Comparison of ENCODE assay signal across 18 cellular contexts in the genomic region with DNA sequence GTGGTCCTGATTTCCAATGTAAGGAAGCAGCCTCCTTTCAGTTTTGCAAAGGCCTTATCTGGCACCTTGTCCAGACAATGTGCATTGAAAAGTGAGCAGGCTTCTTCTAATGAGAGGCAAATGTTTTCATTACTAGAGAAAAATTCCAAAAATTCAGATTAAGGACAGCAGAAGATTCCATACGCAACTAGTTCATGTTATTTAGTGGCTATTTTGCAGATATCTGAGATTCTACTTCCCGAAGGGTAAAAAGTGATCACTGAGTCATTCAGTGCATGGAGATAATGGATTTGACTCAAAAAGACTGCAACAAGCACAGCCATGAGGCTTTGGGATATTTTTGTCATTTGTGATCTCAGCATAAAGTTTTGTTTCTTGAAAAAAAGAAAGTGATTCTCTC. TPM values are rescaled to one million over a fixed set of nuclear protein-coding genes. Genes with fewer than 3 reads are reported as not detected.
DNase-seq lines count a peak whose midpoint lies in the region; ATAC-seq and TF ChIP-seq lines count a peak whose summit lies in the region.
"Had no signal": no experiment of that assay in that cellular context is flagged by ENCODE, and none has a peak within 500 bp of the region (broad histone marks: within the 10 kb centered on the region; RNA-seq: fewer than 3 reads in every experiment).

No MANE protein-coding gene starts in this region.

- H3K23ac ChIP-seq in IMR-90 (ENCODE audit: low read depth, low read length), result peak overlapping the region; percentile 22; the same call in 1 of the 2 replicates

- TF ChIP-seq CTCF in IMR-90 (conservative IDR thresholded peaks at IDR 0.05; ENCODE audit: low read depth, low read length) (no peak), choroid plexus epithelial cell (conservative IDR thresholded peaks at IDR 0.05; ENCODE audit: low read depth, low read length) (no peak), mesothelial cell of epicardium (IDR thresholded peaks at IDR 0.05; ENCODE audit: unreplicated experiment) (no peak), type B pancreatic cell (conservative IDR thresholded peaks at IDR 0.05) (no peak), tibial nerve (IDR thresholded peaks at IDR 0.05) (no peak)

- H3K56ac ChIP-seq in IMR-90 (ENCODE audit: extremely low read depth, insufficient read depth, low read length), result no peak overlapping the region; the same call in 1 of the 2 replicates

- peak overlapping the region; percentile 68 for H2BK120ac ChIP-seq in IMR-90 (ENCODE audit: low read depth, low read length)

- H3K4me1 ChIP-seq in IMR-90 (ENCODE audit: control insufficient read depth, insufficient read depth, low read length) (peaks cover 34% of the 10 kb centered on the region), tibial nerve (peaks cover 0 to 43% (median 6%) of the 10 kb centered on the region in 4 donors)

- H3K79me1 ChIP-seq in IMR-90 (ENCODE audit: low read depth in 1 of 2, low read length in 2 of 2), result no peaks in the 10 kb centered on the region

- H4K91ac ChIP-seq in IMR-90 (ENCODE audit: insufficient read depth, low read depth, low read length), result peak overlapping the region; percentile 63; the same call in 1 of the 2 replicates

- H3K9me3 ChIP-seq in IMR-90 (ENCODE audit: control insufficient read depth, insufficient read depth, low read length) (no peaks in the 10 kb centered on the region), tibial nerve (no peaks in the 10 kb centered on the region)

- H2AFZ ChIP-seq in IMR-90 (replicated peaks; ENCODE audit: low read length, poor library complexity), result peak overlapping the region; percentile 45

- H3K36me3 Mint-ChIP-seq in mesothelial cell of epicardium (no peaks in the 10 kb centered on the region), type B pancreatic cell (no peaks in the 10 kb centered on the region)
- H3K36me3 Mint-ChIP-seq: activated naive CD4-positive, alpha-beta T cell treated with anti-CD3 and anti-CD28 coated beads, Interleukin-2, amount 50 U/mL, for 72 hours; CD8-positive, alpha-beta memory T cell had no signal

- peak overlapping the region; percentile 14; the same call in 1 of the 2 replicates for H3K4me2 ChIP-seq in IMR-90 (ENCODE audit: low read depth, low read length)

- DNase-seq in IMR-90, result peak; percentile 63
- peak; percentile 61 for DNase-seq in choroid plexus epithelial cell (ENCODE audit: low read depth)
- DNase-seq in mesothelial cell of epicardium (ENCODE audit: low spot score in 2 of 2, unreplicated experiment in 2 of 2), result no peak
- no peak for DNase-seq in type B pancreatic cell (ENCODE audit: extremely low spot score, unreplicated experiment)
- DNase-seq in tibial nerve (ENCODE audit: low spot score in 2 of 2), result no peak
- DNase-seq in head of caudate nucleus, result no peak
- no peak for DNase-seq in G401 (ENCODE audit: low spot score)
- DNase-seq: activated CD4-positive, alpha-beta T cell treated with anti-CD3 and anti-CD28 coated beads for 1 hour; activated CD8-positive, alpha-beta memory T cell treated with anti-CD3 and anti-CD28 coated beads, Interleukin-2, amount 50 U/mL, for 48 hours; CD8-positive, alpha-beta memory T cell; cortex of kidney; mammary epithelial cell; nucleus accumbens; RPMI8226; small intestine had no signal

- H3K36me3 ChIP-seq in IMR-90 (ENCODE audit: control insufficient read depth, insufficient read depth, low read length) (no peaks in the 10 kb centered on the region), tibial nerve (no peaks in the 10 kb centered on the region)

- no peak overlapping the region for H2AK5ac ChIP-seq in IMR-90 (ENCODE audit: low read depth, low read length)

- ATAC-seq in IMR-90 (ENCODE audit: low read depth), result no peak
- ATAC-seq: activated naive CD4-positive, alpha-beta T cell treated with anti-CD3 and anti-CD28 coated beads, Interleukin-2, amount 50 U/mL, for 72 hours; esophagus mucosa had no signal

- intact Hi-C loops in IMR-90 (cut with micrococcal nuclease), result loop anchor here (2.0 to 5.0 kb wide), 2 partner anchors 106 to 149 kb away; partner anchors contain the start of gene WASF1
- intact Hi-C loops in head of caudate nucleus (cut with DNase I), result no loop called here

- H4K20me1 ChIP-seq in IMR-90 (ENCODE audit: insufficient read depth, low read length), result no peaks in the 10 kb centered on the region

- peak overlapping the region; percentile 43; the same call in 1 of the 2 replicates for H3K27ac ChIP-seq in IMR-90 (ENCODE audit: insufficient read depth, low read length)
- no peak overlapping the region for H3K27ac ChIP-seq in tibial nerve

- peak overlapping the region; percentile 54; the same call in 1 of the 2 replicates for H4K5ac ChIP-seq in IMR-90 (ENCODE audit: low read depth, low read length)

- H2BK15ac ChIP-seq in IMR-90 (ENCODE audit: low read depth, low read length), result no peak overlapping the region

- no peak overlapping the region for H2AK9ac ChIP-seq in IMR-90 (replicated peaks; ENCODE audit: low read depth, low read length, poor library complexity)

- no peak overlapping the region for H3K9ac ChIP-seq in IMR-90 (ENCODE audit: low read depth, low read length)

- H3K4me1 Mint-ChIP-seq in mesothelial cell of epicardium, result peaks cover 95% of the 10 kb centered on the region
- H3K4me1 Mint-ChIP-seq in type B pancreatic cell (ENCODE audit: unreplicated experiment), result peaks cover 81% of the 10 kb centered on the region

- dilution Hi-C loops in IMR-90 (cut with HindIII; ENCODE audit: low sequenced_read_pairs, unreplicated experiment), result no loop called here

- no peak for TF ChIP-seq POLR2A in IMR-90 (IDR thresholded peaks at IDR 0.05; ENCODE audit: low read depth, low read length)
- TF ChIP-seq POLR2A in tibial nerve (IDR thresholded peaks at IDR 0.05), result no peak

- peak overlapping the region; percentile 55; the same call in 1 of the 2 replicates for H3K18ac ChIP-seq in IMR-90 (ENCODE audit: low read depth, low read length)

- peak overlapping the region; percentile 49 for H3K4ac ChIP-seq in IMR-90 (ENCODE audit: low read depth, low read length)

- no CpG with 5 or more reads among the region's 2 CpGs for WGBS in IMR-90 (ENCODE audit: extremely low coverage in 2 of 2, insufficient read length in 1 of 2), 2 experiments
- WGBS in tibial nerve, 2 donors, result 44 to 60% methylated on average over 2 of the region's 2 CpGs

- H2BK5ac ChIP-seq in IMR-90 (ENCODE audit: low read depth, low read length, poor library complexity, severe bottlenecking), result peak overlapping the region; percentile 5

- in situ Hi-C loops in IMR-90 (cut with MboI; ENCODE audit: low sequenced_read_pairs), result no loop called here
- in situ Hi-C loops in G401 (cut with HindIII; ENCODE audit: low sequenced_read_pairs), result no loop called here

- H3K9me1 ChIP-seq in IMR-90 (ENCODE audit: insufficient read depth, low read length), result peaks cover 21% of the 10 kb centered on the region

- TF ChIP-seq RAD21 in IMR-90 (IDR thresholded peaks at IDR 0.05; ENCODE audit: low read length), result no peak

- BruUV-seq in IMR-90 (replicated peaks; lab: Mats Ljungman, UMichigan), result no TSS peak

- H3K4me3 Mint-ChIP-seq in mesothelial cell of epicardium (peak overlapping the region; percentile 11), type B pancreatic cell (peak overlapping the region; percentile 57)
- H3K4me3 Mint-ChIP-seq: CD8-positive, alpha-beta memory T cell; T-helper 1 cell treated with Interleukin-12 subunit alpha and Interleukin-12 subunit beta and Interleukin-4 antibody, amounts not matched to agents 30 μg/mL and 1 μg/mL, for 36 hours had no signal

- H3K27ac Mint-ChIP-seq in mesothelial cell of epicardium (peak overlapping the region; percentile 98), type B pancreatic cell (peak overlapping the region; percentile 66)
- H3K27ac Mint-ChIP-seq: activated naive CD4-positive, alpha-beta T cell treated with anti-CD3 and anti-CD28 coated beads, Interleukin-2, amount 50 U/mL, for 72 hours; CD8-positive, alpha-beta memory T cell; T-helper 1 cell treated with Interleukin-12 subunit alpha and Interleukin-12 subunit beta and Interleukin-4 antibody, amounts not matched to agents 30 μg/mL and 1 μg/mL, for 36 hours had no signal

- H3K4me3 ChIP-seq in IMR-90 (ENCODE audit: insufficient read depth, low read depth, low read length) (no peak overlapping the region), choroid plexus epithelial cell (ENCODE audit: low read depth, low read length) (no peak overlapping the region), tibial nerve (no peak overlapping the region)

- peak overlapping the region; percentile 64 for H2BK20ac ChIP-seq in IMR-90 (ENCODE audit: low read depth, low read length)

- no peak for TF ChIP-seq EP300 in tibial nerve (IDR thresholded peaks at IDR 0.05)

- H3K14ac ChIP-seq in IMR-90 (replicated peaks; ENCODE audit: low read depth, low read length), result peak overlapping the region; percentile 38; the same call in 1 of the 2 replicates

- POLR2A ChIA-PET in IMR-90 (lab: Charles Lee; ENCODE audit: unreplicated experiment), result no interaction called here

- CTCF ChIA-PET in IMR-90 (lab: Yijun Ruan, JAX), result interaction anchor here (0.6 kb wide), 1 partner anchor 116 kb away, joined by 3 read pairs; no protein-coding TSS in a partner anchor

- H4K8ac ChIP-seq in IMR-90 (ENCODE audit: low read depth in 2 of 2, low read length in 2 of 2), result peak overlapping the region in 1 of 2 experiments; percentile 24; a peak in 2 of 4 replicates

- H3K9me3 Mint-ChIP-seq in mesothelial cell of epicardium (no peaks in the 10 kb centered on the region), type B pancreatic cell (no peaks in the 10 kb centered on the region)
- H3K9me3 Mint-ChIP-seq: activated naive CD4-positive, alpha-beta T cell treated with anti-CD3 and anti-CD28 coated beads, Interleukin-2, amount 50 U/mL, for 72 hours; CD8-positive, alpha-beta memory T cell; T-helper 1 cell treated with Interleukin-12 subunit alpha and Interleukin-12 subunit beta and Interleukin-4 antibody, amounts not matched to agents 30 μg/mL and 1 μg/mL, for 36 hours had no signal

- H3K27me3 ChIP-seq in IMR-90 (ENCODE audit: control insufficient read depth, insufficient read depth, low read length) (no peaks in the 10 kb centered on the region), tibial nerve (no peaks in the 10 kb centered on the region)

- H3K27me3 Mint-ChIP-seq in mesothelial cell of epicardium (ENCODE audit: low read depth) (no peaks in the 10 kb centered on the region), type B pancreatic cell (no peaks in the 10 kb centered on the region)

TF ChIP-seq in IMR-90, 13 proteins besides CTCF, POLR2A, EP300 and RAD21 (continues in another document):
- TF ChIP-seq SMC3 (IDR thresholded peaks at IDR 0.05; ENCODE audit: low read depth, low read length), result no peak
- no peak for TF ChIP-seq BHLHE40 (IDR thresholded peaks at IDR 0.05; ENCODE audit: low read depth, low read length)
- no peak for TF ChIP-seq CHD1 (IDR thresholded peaks at IDR 0.05; ENCODE audit: low read depth, low read length)

RNA-seq across cellular contexts. Expression of gene METTL24, which starts 29.9 kb away (rescaled TPM):
- total RNA-seq in IMR-90 (2012; rRNA removed) (not detected in 2 replicates), mesothelial cell of epicardium (25.5 to 28.1 TPM (median 25.7 TPM) in 3 replicates), type B pancreatic cell (ENCODE audit: low replicate concordance) (2.0 and 10.0 TPM in 2 replicates), tibial nerve (1 to 10 TPM in 1 of 4 donors, under 1 TPM in 3; 0.63 to 2.4 (median 0.93) TPM)
- polyA plus RNA-seq in IMR-90 (2012; rRNA removed), result not detected in 2 replicates
- polyA plus RNA-seq in IMR-90 (2012; cell fraction: cytosol; rRNA removed), result not detected in 2 replicates
- not detected in 2 replicates for polyA plus RNA-seq in IMR-90 (2012; cell fraction: nucleus; rRNA removed; ENCODE audit: low replicate concordance)
- 1.8 and 2.6 TPM in 2 replicates for total RNA-seq in G401 (2014; rRNA removed; shearing (Covaris generic))
- total RNA-seq: activated naive CD4-positive, alpha-beta T cell treated with anti-CD3 and anti-CD28 coated beads, Interleukin-2, amount 50 U/mL, for 72 hours; esophagus mucosa; mammary epithelial cell had no signal
- polyA plus RNA-seq: mammary epithelial cell had no signal

Comparison
In these comparisons a context has a peak if more than half of its experiments do, and no peak if none do; other contexts are left out.
1. DNase-seq: peak in IMR-90 (single experiment) and choroid plexus epithelial cell (single experiment); none in mesothelial cell of epicardium (0 of 2), type B pancreatic cell (single experiment), tibial nerve (0 of 2), head of caudate nucleus (0 of 42) and G401 (single experiment).